ENCODE assay signal across 1 cellular context in the genomic region with DNA sequence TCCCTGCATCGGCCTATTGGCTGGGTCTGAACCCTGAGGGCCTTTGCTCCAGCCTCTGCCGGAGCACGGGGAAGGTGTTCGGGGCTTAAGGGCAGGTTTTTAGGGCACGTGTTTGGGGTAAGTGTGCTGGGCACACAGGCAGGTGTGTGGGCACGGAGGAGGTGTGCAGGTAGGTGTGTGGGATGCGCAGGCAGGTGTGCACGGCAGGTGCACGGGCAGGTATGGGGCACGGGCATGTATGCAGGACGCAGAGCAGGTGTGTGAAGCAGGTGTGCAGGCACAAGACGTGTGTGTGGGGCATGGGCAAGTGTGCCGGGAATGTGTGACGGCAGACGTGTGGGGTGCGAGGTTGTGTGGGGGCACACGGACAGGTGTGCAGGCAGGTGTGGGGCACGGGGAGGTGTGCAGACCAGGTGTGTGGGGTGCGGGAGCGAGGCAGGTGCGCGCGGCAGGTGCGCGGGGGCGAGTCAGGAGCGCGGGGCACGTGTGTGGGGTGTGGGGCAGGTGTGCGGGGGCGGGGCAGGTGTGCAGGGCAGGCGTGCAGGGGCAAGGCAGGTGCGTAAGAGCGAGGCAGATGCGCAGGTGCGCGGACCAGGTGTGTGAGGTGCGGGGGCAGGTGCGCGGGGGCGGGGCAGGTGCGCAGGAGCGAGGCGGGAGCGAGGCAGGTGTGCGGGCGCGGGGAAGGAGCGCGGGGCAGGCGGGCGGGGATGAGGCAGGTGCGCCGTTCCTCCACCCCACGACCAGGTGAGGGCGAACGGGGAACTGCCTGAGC.
TF ChIP-seq lines count a peak whose summit lies in the region.

No MANE protein-coding gene starts in this region.

TF ChIP-seq in HepG2, 621 proteins besides CTCF, POLR2A, EP300 and RAD21 (continued from another document and continues in another):
- TF ChIP-seq, protein P1, sequence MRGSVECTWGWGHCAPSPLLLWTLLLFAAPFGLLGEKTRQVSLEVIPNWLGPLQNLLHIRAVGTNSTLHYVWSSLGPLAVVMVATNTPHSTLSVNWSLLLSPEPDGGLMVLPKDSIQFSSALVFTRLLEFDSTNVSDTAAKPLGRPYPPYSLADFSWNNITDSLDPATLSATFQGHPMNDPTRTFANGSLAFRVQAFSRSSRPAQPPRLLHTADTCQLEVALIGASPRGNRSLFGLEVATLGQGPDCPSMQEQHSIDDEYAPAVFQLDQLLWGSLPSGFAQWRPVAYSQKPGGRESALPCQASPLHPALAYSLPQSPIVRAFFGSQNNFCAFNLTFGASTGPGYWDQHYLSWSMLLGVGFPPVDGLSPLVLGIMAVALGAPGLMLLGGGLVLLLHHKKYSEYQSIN (CRISPR knock-in tag; IDR thresholded peaks at IDR 0.05; ENCODE audit: borderline replicate concordance), result no peak
- TF ChIP-seq ZNF572 (CRISPR knock-in tag; IDR thresholded peaks at IDR 0.05) (no peak), HOXA7 (CRISPR knock-in tag; IDR thresholded peaks at IDR 0.05) (peak; percentile 79; the same call in 1 of the 2 replicates), ARNTL (CRISPR knock-in tag; IDR thresholded peaks at IDR 0.05) (no peak), ZNF224 (CRISPR knock-in tag; IDR thresholded peaks at IDR 0.05) (no peak), EED (CRISPR knock-in tag; IDR thresholded peaks at IDR 0.05) (no peak), SAP130 (CRISPR knock-in tag; IDR thresholded peaks at IDR 0.05; ENCODE audit: low read depth) (no peak), ZNF143 (CRISPR knock-in tag; IDR thresholded peaks at IDR 0.05) (no peak), SNRNP70 (IDR thresholded peaks at IDR 0.05; ENCODE audit: low read depth, low read length) (no peak), ZNF619 (CRISPR knock-in tag; IDR thresholded peaks at IDR 0.05) (no peak), ZNF674 (CRISPR knock-in tag; IDR thresholded peaks at IDR 0.05; ENCODE audit: low read depth) (peak; percentile 89; the same call in 1 of the 2 replicates), U2AF1 (optimal IDR thresholded peaks at IDR 0.05; ENCODE audit: low read depth, low read length) (no peak), EZH2 (conservative IDR thresholded peaks at IDR 0.05; ENCODE audit: low read depth, low read length) (no peak), ATF7 (IDR thresholded peaks at IDR 0.05) (no peak), ATF7 (CRISPR knock-in tag; IDR thresholded peaks at IDR 0.05) (0 out of 2 replicates have a peak, but pooled peaks have one; percentile 10), KAT8 (CRISPR knock-in tag; IDR thresholded peaks at IDR 0.05) (no peak), IRX3 (CRISPR knock-in tag; IDR thresholded peaks at IDR 0.05; ENCODE audit: borderline replicate concordance, low read depth) (no peak), ZNF274 (CRISPR knock-in tag; IDR thresholded peaks at IDR 0.05) (no peak), ZBTB1 (CRISPR knock-in tag; IDR thresholded peaks at IDR 0.05; ENCODE audit: borderline replicate concordance) (no peak), RFX5 (IDR thresholded peaks at IDR 0.05; ENCODE audit: low read depth, low read length) (no peak), ZC3H13 (CRISPR knock-in tag; IDR thresholded peaks at IDR 0.05) (0 out of 2 replicates have a peak, but pooled peaks have one; percentile 60), ZNF577 (CRISPR knock-in tag; IDR thresholded peaks at IDR 0.05; ENCODE audit: borderline replicate concordance, low read depth) (no peak), TAF1 (CRISPR knock-in tag; IDR thresholded peaks at IDR 0.05) (no peak), ZFP90 (CRISPR knock-in tag; IDR thresholded peaks at IDR 0.05; ENCODE audit: borderline replicate concordance) (no peak), SNAI1 (CRISPR knock-in tag; IDR thresholded peaks at IDR 0.05; ENCODE audit: borderline replicate concordance) (no peak), ZNF883 (CRISPR knock-in tag; IDR thresholded peaks at IDR 0.05; ENCODE audit: not compliant biosample characterization) (no peak), ZFP36L2 (CRISPR knock-in tag; IDR thresholded peaks at IDR 0.05) (no peak), CREB1 (IDR thresholded peaks at IDR 0.05) (no peak), CREB1 (CRISPR knock-in tag; IDR thresholded peaks at IDR 0.05) (no peak), ZNF329 (CRISPR knock-in tag; IDR thresholded peaks at IDR 0.05; ENCODE audit: low read depth) (0 out of 2 replicates have a peak, but pooled peaks have one; percentile 7), ZNF530 (CRISPR knock-in tag; IDR thresholded peaks at IDR 0.05; ENCODE audit: low read depth) (0 out of 2 replicates have a peak, but pooled peaks have one; percentile 70)
- TF ChIP-seq, protein P2, sequence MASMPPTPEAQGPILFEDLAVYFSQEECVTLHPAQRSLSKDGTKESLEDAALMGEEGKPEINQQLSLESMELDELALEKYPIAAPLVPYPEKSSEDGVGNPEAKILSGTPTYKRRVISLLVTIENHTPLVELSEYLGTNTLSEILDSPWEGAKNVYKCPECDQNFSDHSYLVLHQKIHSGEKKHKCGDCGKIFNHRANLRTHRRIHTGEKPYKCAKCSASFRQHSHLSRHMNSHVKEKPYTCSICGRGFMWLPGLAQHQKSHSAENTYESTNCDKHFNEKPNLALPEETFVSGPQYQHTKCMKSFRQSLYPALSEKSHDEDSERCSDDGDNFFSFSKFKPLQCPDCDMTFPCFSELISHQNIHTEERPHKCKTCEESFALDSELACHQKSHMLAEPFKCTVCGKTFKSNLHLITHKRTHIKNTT (CRISPR knock-in tag; IDR thresholded peaks at IDR 0.05), result no peak
- TF ChIP-seq, protein P3, sequence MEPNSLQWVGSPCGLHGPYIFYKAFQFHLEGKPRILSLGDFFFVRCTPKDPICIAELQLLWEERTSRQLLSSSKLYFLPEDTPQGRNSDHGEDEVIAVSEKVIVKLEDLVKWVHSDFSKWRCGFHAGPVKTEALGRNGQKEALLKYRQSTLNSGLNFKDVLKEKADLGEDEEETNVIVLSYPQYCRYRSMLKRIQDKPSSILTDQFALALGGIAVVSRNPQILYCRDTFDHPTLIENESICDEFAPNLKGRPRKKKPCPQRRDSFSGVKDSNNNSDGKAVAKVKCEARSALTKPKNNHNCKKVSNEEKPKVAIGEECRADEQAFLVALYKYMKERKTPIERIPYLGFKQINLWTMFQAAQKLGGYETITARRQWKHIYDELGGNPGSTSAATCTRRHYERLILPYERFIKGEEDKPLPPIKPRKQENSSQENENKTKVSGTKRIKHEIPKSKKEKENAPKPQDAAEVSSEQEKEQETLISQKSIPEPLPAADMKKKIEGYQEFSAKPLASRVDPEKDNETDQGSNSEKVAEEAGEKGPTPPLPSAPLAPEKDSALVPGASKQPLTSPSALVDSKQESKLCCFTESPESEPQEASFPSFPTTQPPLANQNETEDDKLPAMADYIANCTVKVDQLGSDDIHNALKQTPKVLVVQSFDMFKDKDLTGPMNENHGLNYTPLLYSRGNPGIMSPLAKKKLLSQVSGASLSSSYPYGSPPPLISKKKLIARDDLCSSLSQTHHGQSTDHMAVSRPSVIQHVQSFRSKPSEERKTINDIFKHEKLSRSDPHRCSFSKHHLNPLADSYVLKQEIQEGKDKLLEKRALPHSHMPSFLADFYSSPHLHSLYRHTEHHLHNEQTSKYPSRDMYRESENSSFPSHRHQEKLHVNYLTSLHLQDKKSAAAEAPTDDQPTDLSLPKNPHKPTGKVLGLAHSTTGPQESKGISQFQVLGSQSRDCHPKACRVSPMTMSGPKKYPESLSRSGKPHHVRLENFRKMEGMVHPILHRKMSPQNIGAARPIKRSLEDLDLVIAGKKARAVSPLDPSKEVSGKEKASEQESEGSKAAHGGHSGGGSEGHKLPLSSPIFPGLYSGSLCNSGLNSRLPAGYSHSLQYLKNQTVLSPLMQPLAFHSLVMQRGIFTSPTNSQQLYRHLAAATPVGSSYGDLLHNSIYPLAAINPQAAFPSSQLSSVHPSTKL (CRISPR knock-in tag; IDR thresholded peaks at IDR 0.05), result no peak
- TF ChIP-seq, protein P4, sequence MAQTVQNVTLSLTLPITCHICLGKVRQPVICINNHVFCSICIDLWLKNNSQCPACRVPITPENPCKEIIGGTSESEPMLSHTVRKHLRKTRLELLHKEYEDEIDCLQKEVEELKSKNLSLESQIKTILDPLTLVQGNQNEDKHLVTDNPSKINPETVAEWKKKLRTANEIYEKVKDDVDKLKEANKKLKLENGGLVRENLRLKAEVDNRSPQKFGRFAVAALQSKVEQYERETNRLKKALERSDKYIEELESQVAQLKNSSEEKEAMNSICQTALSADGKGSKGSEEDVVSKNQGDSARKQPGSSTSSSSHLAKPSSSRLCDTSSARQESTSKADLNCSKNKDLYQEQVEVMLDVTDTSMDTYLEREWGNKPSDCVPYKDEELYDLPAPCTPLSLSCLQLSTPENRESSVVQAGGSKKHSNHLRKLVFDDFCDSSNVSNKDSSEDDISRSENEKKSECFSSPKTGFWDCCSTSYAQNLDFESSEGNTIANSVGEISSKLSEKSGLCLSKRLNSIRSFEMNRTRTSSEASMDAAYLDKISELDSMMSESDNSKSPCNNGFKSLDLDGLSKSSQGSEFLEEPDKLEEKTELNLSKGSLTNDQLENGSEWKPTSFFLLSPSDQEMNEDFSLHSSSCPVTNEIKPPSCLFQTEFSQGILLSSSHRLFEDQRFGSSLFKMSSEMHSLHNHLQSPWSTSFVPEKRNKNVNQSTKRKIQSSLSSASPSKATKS (CRISPR knock-in tag; IDR thresholded peaks at IDR 0.05), result no peak
- TF ChIP-seq, protein P5, sequence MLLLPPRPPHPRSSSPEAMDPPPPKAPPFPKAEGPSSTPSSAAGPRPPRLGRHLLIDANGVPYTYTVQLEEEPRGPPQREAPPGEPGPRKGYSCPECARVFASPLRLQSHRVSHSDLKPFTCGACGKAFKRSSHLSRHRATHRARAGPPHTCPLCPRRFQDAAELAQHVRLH (CRISPR knock-in tag; IDR thresholded peaks at IDR 0.05; ENCODE audit: borderline replicate concordance, low read depth), result no peak
- TF ChIP-seq, protein P6, sequence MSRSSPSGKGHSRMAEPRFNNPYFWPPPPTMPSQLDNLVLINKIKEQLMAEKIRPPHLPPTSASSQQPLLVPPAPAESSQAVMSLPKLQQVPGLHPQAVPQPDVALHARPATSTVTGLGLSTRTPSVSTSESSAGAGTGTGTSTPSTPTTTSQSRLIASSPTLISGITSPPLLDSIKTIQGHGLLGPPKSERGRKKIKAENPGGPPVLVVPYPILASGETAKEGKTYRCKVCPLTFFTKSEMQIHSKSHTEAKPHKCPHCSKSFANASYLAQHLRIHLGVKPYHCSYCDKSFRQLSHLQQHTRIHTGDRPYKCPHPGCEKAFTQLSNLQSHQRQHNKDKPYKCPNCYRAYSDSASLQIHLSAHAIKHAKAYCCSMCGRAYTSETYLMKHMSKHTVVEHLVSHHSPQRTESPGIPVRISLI (CRISPR knock-in tag; IDR thresholded peaks at IDR 0.05; ENCODE audit: borderline replicate concordance), result no peak
- TF ChIP-seq, protein P7, sequence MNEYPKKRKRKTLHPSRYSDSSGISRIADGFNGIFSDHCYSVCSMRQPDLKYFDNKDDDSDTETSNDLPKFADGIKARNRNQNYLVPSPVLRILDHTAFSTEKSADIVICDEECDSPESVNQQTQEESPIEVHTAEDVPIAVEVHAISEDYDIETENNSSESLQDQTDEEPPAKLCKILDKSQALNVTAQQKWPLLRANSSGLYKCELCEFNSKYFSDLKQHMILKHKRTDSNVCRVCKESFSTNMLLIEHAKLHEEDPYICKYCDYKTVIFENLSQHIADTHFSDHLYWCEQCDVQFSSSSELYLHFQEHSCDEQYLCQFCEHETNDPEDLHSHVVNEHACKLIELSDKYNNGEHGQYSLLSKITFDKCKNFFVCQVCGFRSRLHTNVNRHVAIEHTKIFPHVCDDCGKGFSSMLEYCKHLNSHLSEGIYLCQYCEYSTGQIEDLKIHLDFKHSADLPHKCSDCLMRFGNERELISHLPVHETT (CRISPR knock-in tag; conservative IDR thresholded peaks at IDR 0.05), result no peak
- TF ChIP-seq, protein P8, sequence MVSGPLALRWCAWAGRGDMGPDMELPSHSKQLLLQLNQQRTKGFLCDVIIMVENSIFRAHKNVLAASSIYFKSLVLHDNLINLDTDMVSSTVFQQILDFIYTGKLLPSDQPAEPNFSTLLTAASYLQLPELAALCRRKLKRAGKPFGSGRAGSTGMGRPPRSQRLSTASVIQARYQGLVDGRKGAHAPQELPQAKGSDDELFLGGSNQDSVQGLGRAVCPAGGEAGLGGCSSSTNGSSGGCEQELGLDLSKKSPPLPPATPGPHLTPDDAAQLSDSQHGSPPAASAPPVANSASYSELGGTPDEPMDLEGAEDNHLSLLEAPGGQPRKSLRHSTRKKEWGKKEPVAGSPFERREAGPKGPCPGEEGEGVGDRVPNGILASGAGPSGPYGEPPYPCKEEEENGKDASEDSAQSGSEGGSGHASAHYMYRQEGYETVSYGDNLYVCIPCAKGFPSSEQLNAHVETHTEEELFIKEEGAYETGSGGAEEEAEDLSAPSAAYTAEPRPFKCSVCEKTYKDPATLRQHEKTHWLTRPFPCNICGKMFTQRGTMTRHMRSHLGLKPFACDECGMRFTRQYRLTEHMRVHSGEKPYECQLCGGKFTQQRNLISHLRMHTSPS (CRISPR knock-in tag; IDR thresholded peaks at IDR 0.05; ENCODE audit: low read depth), result no peak
- TF ChIP-seq, protein P9, sequence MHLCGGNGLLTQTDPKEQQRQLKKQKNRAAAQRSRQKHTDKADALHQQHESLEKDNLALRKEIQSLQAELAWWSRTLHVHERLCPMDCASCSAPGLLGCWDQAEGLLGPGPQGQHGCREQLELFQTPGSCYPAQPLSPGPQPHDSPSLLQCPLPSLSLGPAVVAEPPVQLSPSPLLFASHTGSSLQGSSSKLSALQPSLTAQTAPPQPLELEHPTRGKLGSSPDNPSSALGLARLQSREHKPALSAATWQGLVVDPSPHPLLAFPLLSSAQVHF (CRISPR knock-in tag; IDR thresholded peaks at IDR 0.05), result no peak
- TF ChIP-seq, protein P10, sequence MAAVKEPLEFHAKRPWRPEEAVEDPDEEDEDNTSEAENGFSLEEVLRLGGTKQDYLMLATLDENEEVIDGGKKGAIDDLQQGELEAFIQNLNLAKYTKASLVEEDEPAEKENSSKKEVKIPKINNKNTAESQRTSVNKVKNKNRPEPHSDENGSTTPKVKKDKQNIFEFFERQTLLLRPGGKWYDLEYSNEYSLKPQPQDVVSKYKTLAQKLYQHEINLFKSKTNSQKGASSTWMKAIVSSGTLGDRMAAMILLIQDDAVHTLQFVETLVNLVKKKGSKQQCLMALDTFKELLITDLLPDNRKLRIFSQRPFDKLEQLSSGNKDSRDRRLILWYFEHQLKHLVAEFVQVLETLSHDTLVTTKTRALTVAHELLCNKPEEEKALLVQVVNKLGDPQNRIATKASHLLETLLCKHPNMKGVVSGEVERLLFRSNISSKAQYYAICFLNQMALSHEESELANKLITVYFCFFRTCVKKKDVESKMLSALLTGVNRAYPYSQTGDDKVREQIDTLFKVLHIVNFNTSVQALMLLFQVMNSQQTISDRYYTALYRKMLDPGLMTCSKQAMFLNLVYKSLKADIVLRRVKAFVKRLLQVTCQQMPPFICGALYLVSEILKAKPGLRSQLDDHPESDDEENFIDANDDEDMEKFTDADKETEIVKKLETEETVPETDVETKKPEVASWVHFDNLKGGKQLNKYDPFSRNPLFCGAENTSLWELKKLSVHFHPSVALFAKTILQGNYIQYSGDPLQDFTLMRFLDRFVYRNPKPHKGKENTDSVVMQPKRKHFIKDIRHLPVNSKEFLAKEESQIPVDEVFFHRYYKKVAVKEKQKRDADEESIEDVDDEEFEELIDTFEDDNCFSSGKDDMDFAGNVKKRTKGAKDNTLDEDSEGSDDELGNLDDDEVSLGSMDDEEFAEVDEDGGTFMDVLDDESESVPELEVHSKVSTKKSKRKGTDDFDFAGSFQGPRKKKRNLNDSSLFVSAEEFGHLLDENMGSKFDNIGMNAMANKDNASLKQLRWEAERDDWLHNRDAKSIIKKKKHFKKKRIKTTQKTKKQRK (IDR thresholded peaks at IDR 0.05; ENCODE audit: low read length), result no peak
